14 cellular contexts compared by ENCODE assay signal in the genomic region with DNA sequence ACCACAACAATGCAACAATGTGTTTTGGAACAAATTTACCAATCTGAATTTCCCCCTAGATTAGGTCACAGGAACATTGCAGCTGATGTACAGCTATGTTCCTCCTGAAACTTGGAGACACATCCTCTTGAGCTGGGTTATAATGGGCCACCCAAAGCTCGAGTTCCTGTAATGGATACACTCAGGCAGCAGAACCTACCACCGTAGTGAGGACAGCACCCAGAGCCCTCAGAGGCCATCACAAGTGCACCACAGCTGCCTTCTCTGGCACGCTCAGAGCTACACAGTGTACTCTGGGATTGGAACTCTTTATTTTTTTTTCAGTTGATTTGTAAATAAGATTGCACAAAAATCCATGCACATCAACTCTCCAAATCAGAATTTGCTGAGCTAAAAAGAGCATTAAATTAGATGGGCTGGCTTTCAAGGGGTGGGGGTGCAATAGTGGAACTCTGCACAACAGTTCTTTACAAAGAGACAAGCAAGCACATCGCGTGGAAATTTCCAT. TPM values are rescaled to one million over a fixed set of nuclear protein-coding genes. Genes with fewer than 3 reads are reported as not detected.
A peak's percentile ranks its signal among the peaks of the same experiment; 100 is the strongest.
DNase-seq lines count a peak whose midpoint lies in the region; ATAC-seq and TF ChIP-seq lines count a peak whose summit lies in the region.
"Had no signal": no experiment of that assay in that cellular context is flagged by ENCODE, and none has a peak within 500 bp of the region (broad histone marks: within the 10 kb centered on the region; RNA-seq: fewer than 3 reads in every experiment).

No MANE protein-coding gene starts in this region.

- H3K36me3 Mint-ChIP-seq in activated T-cell treated with anti-CD3 and anti-CD28 coated beads, Interleukin-2, amount 50 U/mL, for 4 hours (ENCODE audit: insufficient read depth): no peaks in the 10 kb centered on the region
- H3K36me3 Mint-ChIP-seq: IgD-negative memory B cell had no signal

- 83 to 85% methylated on average over 5 of the region's 5 CpGs for WGBS in sigmoid colon, 2 donors

- H3K4me1 Mint-ChIP-seq in activated T-cell treated with anti-CD3 and anti-CD28 coated beads, Interleukin-2, amount 50 U/mL, for 4 hours (ENCODE audit: low read depth): peaks cover 11% of the 10 kb centered on the region

- in situ Hi-C loops in brain microvascular endothelial cell (cut with HindIII; ENCODE audit: low pct_ligation_motif_present, low sequenced_read_pairs): no loop called here

- DNase-seq in Ammon's horn (ENCODE audit: low spot score) (peak; percentile 60), brain microvascular endothelial cell (no peak), left ventricle myocardium superior (peak; percentile 74), sigmoid colon (peak; percentile 86), cortex of kidney (lab: John Stamatoyannopoulos, UW) (no peak)
- no peak for DNase-seq in activated T-cell treated with anti-CD3 and anti-CD28 coated beads, Interleukin-2, amount 50 U/mL, for 4 hours
- DNase-seq: DMS79, NCI-H2081 treated with DMSO at 0.1 percent for 48 hours, T-helper 17 cell, thyroid gland had no signal

- TF ChIP-seq EP300 in sigmoid colon (IDR thresholded peaks at IDR 0.05): peak in 1 of 4 donors; percentile 55

- no peaks in the 10 kb centered on the region for H3K9me3 ChIP-seq in sigmoid colon
- H3K9me3 ChIP-seq: thyroid gland had no signal

- H3K36me3 ChIP-seq in brain microvascular endothelial cell (replicated peaks) (no peaks in the 10 kb centered on the region), sigmoid colon (no peaks in the 10 kb centered on the region)
- H3K36me3 ChIP-seq: thyroid gland had no signal

- peaks cover 0 to 97% (median 69%) of the 10 kb centered on the region in 4 donors for H3K4me1 ChIP-seq in sigmoid colon

- peak; percentile 89 for ATAC-seq in left ventricle myocardium superior
- ATAC-seq in HG03108 (IDR thresholded peaks at IDR 0.05; ENCODE audit: unreplicated experiment): no peak
- ATAC-seq in GM21515 (IDR thresholded peaks at IDR 0.05; ENCODE audit: unreplicated experiment): no peak
- ATAC-seq in activated T-cell treated with anti-CD3 and anti-CD28 coated beads, Interleukin-2, amount 50 U/mL, for 4 hours: no peak
- ATAC-seq: T-helper 17 cell had no signal

- H3K27me3 ChIP-seq in brain microvascular endothelial cell (replicated peaks) (no peaks in the 10 kb centered on the region), sigmoid colon (no peaks in the 10 kb centered on the region)
- H3K27me3 ChIP-seq: thyroid gland had no signal

- no peak for TF ChIP-seq POLR2A in sigmoid colon (IDR thresholded peaks at IDR 0.05)

- intact Hi-C loops in left ventricle myocardium superior (cut with micrococcal nuclease): loop anchor here (10.0 kb wide), 1 partner anchor 69 kb away; no protein-coding TSS in a partner anchor
- intact Hi-C loops in sigmoid colon (cut with DNase I): no loop called here

- H3K4me3 ChIP-seq in brain microvascular endothelial cell (ENCODE audit: low read depth, low read length): no peak overlapping the region
- no peak overlapping the region for H3K4me3 ChIP-seq in sigmoid colon
- H3K4me3 ChIP-seq: lung, thyroid gland had no signal

- no peak overlapping the region for H3K4me3 Mint-ChIP-seq in activated T-cell treated with anti-CD3 and anti-CD28 coated beads, Interleukin-2, amount 50 U/mL, for 4 hours
- H3K4me3 Mint-ChIP-seq: T-helper 17 cell had no signal

- no peaks in the 10 kb centered on the region for H3K9me3 Mint-ChIP-seq in activated T-cell treated with anti-CD3 and anti-CD28 coated beads, Interleukin-2, amount 50 U/mL, for 4 hours
- H3K9me3 Mint-ChIP-seq: IgD-negative memory B cell had no signal

- H3K27me3 Mint-ChIP-seq in activated T-cell treated with anti-CD3 and anti-CD28 coated beads, Interleukin-2, amount 50 U/mL, for 4 hours (ENCODE audit: low read depth): no peaks in the 10 kb centered on the region
- H3K27me3 Mint-ChIP-seq: T-helper 17 cell had no signal

- H3K27ac ChIP-seq in brain microvascular endothelial cell: peak overlapping the region; percentile 83
- H3K27ac ChIP-seq in sigmoid colon: peak overlapping the region; percentile 75 to 86 (median 80)

- TF ChIP-seq CTCF in brain microvascular endothelial cell (IDR thresholded peaks at IDR 0.05; ENCODE audit: low read depth, low read length, missing control alignments) (no peak), sigmoid colon (IDR thresholded peaks at IDR 0.05) (no peak)

RNA-seq across cellular contexts. Expression of a gene that starts 56.7 kb away (rescaled TPM):
- 11.2 TPM for total RNA-seq in left ventricle myocardium superior
- total RNA-seq in sigmoid colon: 10 to 100 TPM; 35.6 to 61.5 (median 40.8) TPM
- 10 to 100 TPM in 1 of 3 donors, 1 to 10 TPM in 2; 3.6 to 10.7 (median 5.5) TPM for polyA plus RNA-seq in sigmoid colon
- under 1 TPM; 0.11 to 0.30 (median 0.26) TPM for total RNA-seq in activated T-cell treated with anti-CD3 and anti-CD28 coated beads, Interleukin-2, amount 50 U/mL, for 4 hours
- total RNA-seq: T-helper 17 cell had no signal
- polyA plus RNA-seq: IgD-negative memory B cell had no signal

Comparison
In these comparisons a context has a peak if more than half of its experiments do, and no peak if none do; other contexts are left out.
1. DNase-seq: peak in Ammon's horn (single experiment), left ventricle myocardium superior (single experiment) and sigmoid colon (single experiment); none in brain microvascular endothelial cell (single experiment), cortex of kidney (single experiment) and activated T-cell treated with anti-CD3 and anti-CD28 coated beads, Interleukin-2, amount 50 U/mL, for 4 hours (single experiment).